In genomic region chr2:19070866-19071265, GRCh38 we compare ENCODE assay signal across 20 cellular contexts.
DNase-seq lines count a peak whose midpoint lies in the region; ATAC-seq and TF ChIP-seq lines count a peak whose summit lies in the region.
"Had no signal": no experiment of that assay in that cellular context is flagged by ENCODE, and none has a peak within 500 bp of the region (broad histone marks: within the 10 kb centered on the region; RNA-seq: fewer than 3 reads in every experiment).

No MANE protein-coding gene starts in this region.

- H3K27ac Mint-ChIP-seq in nephron progenitor cell (peak overlapping the region; percentile 2), Caco-2 (ENCODE audit: unreplicated experiment) (no peak overlapping the region)
- H3K27ac Mint-ChIP-seq: CD4-positive, alpha-beta T cell had no signal

- H3K9me3 Mint-ChIP-seq in nephron progenitor cell (no peaks in the 10 kb centered on the region), Caco-2 (ENCODE audit: unreplicated experiment) (no peaks in the 10 kb centered on the region)
- H3K9me3 Mint-ChIP-seq: CD4-positive, alpha-beta T cell had no signal

- no TSS peak for BruUV-seq in Caco-2 (replicated peaks; lab: Mats Ljungman, UMichigan)

- no peak for TF ChIP-seq CTCF in C4-2B (conservative IDR thresholded peaks at IDR 0.05)
- TF ChIP-seq CTCF in fibroblast of mammary gland (conservative IDR thresholded peaks at IDR 0.05; ENCODE audit: control insufficient read depth, insufficient read depth, low read depth, low read length) = no peak
- TF ChIP-seq CTCF in nephron progenitor cell (IDR thresholded peaks at IDR 0.05) = no peak
- TF ChIP-seq CTCF in Caco-2 (IDR thresholded peaks at IDR 0.05; ENCODE audit: insufficient read depth in 1 of 2, low read depth in 1 of 2, low read length in 1 of 2, severe bottlenecking in 1 of 2, unreplicated experiment in 1 of 2) = no peak
- TF ChIP-seq CTCF in mucosa of descending colon (IDR thresholded peaks at IDR 0.05) = no peak

- no peaks in the 10 kb centered on the region for H3K9me3 ChIP-seq in Caco-2
- H3K9me3 ChIP-seq in mucosa of descending colon = no peaks in the 10 kb centered on the region

- intact Hi-C loops in Caco-2 (cut with micrococcal nuclease; ENCODE audit: unreplicated experiment) = no loop called here
- intact Hi-C loops in mucosa of descending colon (cut with DNase I, micrococcal nuclease) = no loop called here

- POLR2A ChIA-PET in Caco-2 (lab: Charles Lee) = no interaction called here

- H3K4me3 ChIP-seq in fibroblast of mammary gland (ENCODE audit: control insufficient read depth, low read depth, low read length) = no peak overlapping the region
- H3K4me3 ChIP-seq in Caco-2 (ENCODE audit: low read depth, low read length) = no peak overlapping the region
- H3K4me3 ChIP-seq in mucosa of descending colon = no peak overlapping the region
- H3K4me3 ChIP-seq: GM12878 had no signal

- DNase-seq in NCI-H460 (ENCODE audit: extremely low read depth, low read depth) = peak; percentile 27
- peak; percentile 58 for DNase-seq in fibroblast of mammary gland (ENCODE audit: low read depth)
- DNase-seq in nephron progenitor cell = no peak
- DNase-seq in Caco-2 = no peak
- DNase-seq in mucosa of descending colon = no peak
- DNase-seq in anterior cingulate cortex (lab: John Stamatoyannopoulos, UW) = no peak
- DNase-seq: CD4-positive, alpha-beta T cell; COR-L47; DND-41; MV-4-11; NCI-H1105 treated with DMSO at 0.1 percent for 48 hours; NCI-H2029 treated with DMSO at 0.1 percent for 48 hours; NCI-H345; NCI-H524 treated with DMSO at 0.1 percent for 48 hours; OCI-M1; Right ventricle myocardium superior had no signal

- H3K36me3 Mint-ChIP-seq in nephron progenitor cell (ENCODE audit: low read depth) (no peaks in the 10 kb centered on the region), Caco-2 (ENCODE audit: insufficient read depth, unreplicated experiment) (no peaks in the 10 kb centered on the region)

- H3K4me1 Mint-ChIP-seq in nephron progenitor cell = peaks cover 73% of the 10 kb centered on the region
- no peaks in the 10 kb centered on the region for H3K4me1 Mint-ChIP-seq in Caco-2 (ENCODE audit: low read depth, unreplicated experiment)

- ATAC-seq in mucosa of descending colon = no peak
- ATAC-seq: GM12878, HCT116 had no signal

- H3K27me3 Mint-ChIP-seq in nephron progenitor cell (ENCODE audit: low read depth, poor library complexity) (peaks cover 6% of the 10 kb centered on the region), Caco-2 (ENCODE audit: insufficient read depth, unreplicated experiment) (peaks cover 2% of the 10 kb centered on the region)
- H3K27me3 Mint-ChIP-seq: CD4-positive, alpha-beta T cell had no signal

- CTCF ChIA-PET in Caco-2 (lab: Charles Lee) = no interaction called here

- H3K4me1 ChIP-seq in Caco-2 (no peaks in the 10 kb centered on the region), mucosa of descending colon (ENCODE audit: low read depth) (no peaks in the 10 kb centered on the region)

- H3K36me3 ChIP-seq in Caco-2 (ENCODE audit: control insufficient read depth, insufficient read depth, low read length) (no peaks in the 10 kb centered on the region), mucosa of descending colon (ENCODE audit: low read depth) (no peaks in the 10 kb centered on the region)

- H3K27me3 ChIP-seq in Caco-2 (replicated peaks; ENCODE audit: control insufficient read depth, insufficient read depth, low read length) = no peaks in the 10 kb centered on the region; the same call in 1 of the 2 replicates

- peak overlapping the region; percentile 34; the same call in 1 of the 2 replicates for H3K27ac ChIP-seq in C4-2B
- H3K27ac ChIP-seq: KMS-11 had no signal

- H3K4me3 Mint-ChIP-seq in nephron progenitor cell (no peak overlapping the region), Caco-2 (ENCODE audit: unreplicated experiment) (no peak overlapping the region)
- H3K4me3 Mint-ChIP-seq: CD4-positive, alpha-beta T cell had no signal

Comparison
In these comparisons a context has a peak if more than half of its experiments do, and no peak if none do; other contexts are left out.
1. DNase-seq: peak in NCI-H460 (single experiment) and fibroblast of mammary gland (single experiment); none in nephron progenitor cell (single experiment), Caco-2 (0 of 2), mucosa of descending colon (0 of 3) and anterior cingulate cortex (0 of 58).